14 cellular contexts compared by ENCODE assay signal in genomic region chr2:8580316-8581047, GRCh38.
DNase-seq lines count a peak whose midpoint lies in the region; ATAC-seq and TF ChIP-seq lines count a peak whose summit lies in the region.
"Had no signal": no experiment of that assay in that cellular context is flagged by ENCODE, and none has a peak within 500 bp of the region (broad histone marks: within the 10 kb centered on the region; RNA-seq: fewer than 3 reads in every experiment).

No MANE protein-coding gene starts in this region.

- no peaks in the 10 kb centered on the region for H3K9me3 ChIP-seq in BLaER1
- no peaks in the 10 kb centered on the region for H3K9me3 ChIP-seq in DOHH2 (ENCODE audit: control insufficient read depth, insufficient read depth, low read length)
- H3K9me3 ChIP-seq in CD8-positive, alpha-beta memory T cell (ENCODE audit: low read length) = no peaks in the 10 kb centered on the region
- H3K9me3 ChIP-seq: thyroid gland had no signal

- H4K20me1 ChIP-seq in BLaER1 = no peaks in the 10 kb centered on the region
- no peaks in the 10 kb centered on the region for H4K20me1 ChIP-seq in DOHH2 (ENCODE audit: control insufficient read depth, insufficient read depth, low read depth, low read length)

- H3K9me2 ChIP-seq in DOHH2 (replicated peaks; ENCODE audit: control insufficient read depth, low read length) = no peaks in the 10 kb centered on the region

- no peak for ATAC-seq in HG03439 (IDR thresholded peaks at IDR 0.05; ENCODE audit: unreplicated experiment)

- no peaks in the 10 kb centered on the region for H3K9me3 Mint-ChIP-seq in activated naive CD8-positive, alpha-beta T cell (ENCODE audit: low read depth)
- no peaks in the 10 kb centered on the region for H3K9me3 Mint-ChIP-seq in neural crest cell
- no peaks in the 10 kb centered on the region for H3K9me3 Mint-ChIP-seq in CD8-positive, alpha-beta memory T cell
- H3K9me3 Mint-ChIP-seq: activated naive CD8-positive, alpha-beta T cell treated with anti-CD3 and anti-CD28 coated beads, Interleukin-2, amount 10 ng/mL, durations not matched to agents 7 days and 5 days had no signal

- CTCF ChIA-PET in CD8-positive, alpha-beta memory T cell (lab: Charles Lee) = no interaction called here

- peaks cover 46% of the 10 kb centered on the region for H3F3A ChIP-seq in DOHH2 (ENCODE audit: control insufficient read depth, insufficient read depth)

- DNase-seq in neural crest cell (ENCODE audit: low read depth, low spot score) (no peak), kidney tubule cell (ENCODE audit: low spot score) (no peak), DMS 273 treated with DMSO at 0.1 percent for 48 hours (lab: John Stamatoyannopoulos, UW) (no peak)
- DNase-seq in CD8-positive, alpha-beta memory T cell = no peak
- DNase-seq: activated naive CD8-positive, alpha-beta T cell treated with anti-CD3 and anti-CD28 coated beads, Interleukin-2, amount 10 ng/mL, durations not matched to agents 7 days and 5 days; effector memory CD4-positive, alpha-beta T cell; hypothalamus; NCI-H1436 treated with DMSO at 0.1 percent for 48 hours; thyroid gland had no signal

- peak overlapping the region; percentile 60 for H3K4me3 Mint-ChIP-seq in activated naive CD8-positive, alpha-beta T cell
- H3K4me3 Mint-ChIP-seq in neural crest cell = no peak overlapping the region
- no peak overlapping the region for H3K4me3 Mint-ChIP-seq in CD8-positive, alpha-beta memory T cell
- H3K4me3 Mint-ChIP-seq: activated naive CD8-positive, alpha-beta T cell treated with anti-CD3 and anti-CD28 coated beads, Interleukin-2, amount 10 ng/mL, durations not matched to agents 7 days and 5 days had no signal

- H3K27me3 Mint-ChIP-seq in activated naive CD8-positive, alpha-beta T cell = peaks cover 7% of the 10 kb centered on the region
- peaks cover 4% of the 10 kb centered on the region for H3K27me3 Mint-ChIP-seq in neural crest cell (ENCODE audit: low read depth)
- peaks cover 0 to 2% of the 10 kb centered on the region in 2 donors for H3K27me3 Mint-ChIP-seq in CD8-positive, alpha-beta memory T cell

- TF ChIP-seq CTCF in DOHH2 (IDR thresholded peaks at IDR 0.05; ENCODE audit: low read depth, low read length, poor library complexity, severe bottlenecking) = no peak
- TF ChIP-seq CTCF in neural crest cell (conservative IDR thresholded peaks at IDR 0.05) = no peak

- H3K4me3 ChIP-seq in BLaER1 (0 out of 2 replicates have a peak overlapping the region, but pooled peaks have one; percentile 8), DOHH2 (ENCODE audit: low read length) (peak overlapping the region; percentile 45)
- H3K4me3 ChIP-seq in CD8-positive, alpha-beta memory T cell (ENCODE audit: low read length) = no peak overlapping the region
- H3K4me3 ChIP-seq: cardiac muscle cell, thyroid gland had no signal

- POLR2A ChIA-PET in CD8-positive, alpha-beta memory T cell (lab: Charles Lee) = no interaction called here

- peak overlapping the region; percentile 69 for H3K9ac ChIP-seq in BLaER1

- peak overlapping the region; percentile 86 for H3K27ac ChIP-seq in BLaER1
- peak overlapping the region; percentile 90 for H3K27ac ChIP-seq in DOHH2 (ENCODE audit: low read depth, low read length)
- no peak overlapping the region for H3K27ac ChIP-seq in CD8-positive, alpha-beta memory T cell (ENCODE audit: low read depth, low read length)
- H3K27ac ChIP-seq: cardiac muscle cell, thyroid gland had no signal

- H3K27ac Mint-ChIP-seq in activated naive CD8-positive, alpha-beta T cell = peak overlapping the region; percentile 85
- peak overlapping the region; percentile 57 for H3K27ac Mint-ChIP-seq in neural crest cell (ENCODE audit: unreplicated experiment)
- peak overlapping the region in 3 of 8 donors; percentile 18 to 61 (median 23) for H3K27ac Mint-ChIP-seq in CD8-positive, alpha-beta memory T cell
- H3K27ac Mint-ChIP-seq: activated naive CD8-positive, alpha-beta T cell treated with anti-CD3 and anti-CD28 coated beads, Interleukin-2, amount 10 ng/mL, durations not matched to agents 7 days and 5 days had no signal

- peaks cover 49% of the 10 kb centered on the region for H3K4me1 Mint-ChIP-seq in activated naive CD8-positive, alpha-beta T cell (ENCODE audit: low read depth)
- H3K4me1 Mint-ChIP-seq in neural crest cell = peaks cover 36% of the 10 kb centered on the region
- H3K4me1 Mint-ChIP-seq in CD8-positive, alpha-beta memory T cell = peaks cover 32 to 43% (median 35%) of the 10 kb centered on the region in 3 donors

- H3K27me3 ChIP-seq in BLaER1 = no peaks in the 10 kb centered on the region
- no peaks in the 10 kb centered on the region for H3K27me3 ChIP-seq in DOHH2 (ENCODE audit: control insufficient read depth, low read length)
- no peaks in the 10 kb centered on the region for H3K27me3 ChIP-seq in CD8-positive, alpha-beta memory T cell (ENCODE audit: insufficient read depth, low read length, poor library complexity, severe bottlenecking)
- H3K27me3 ChIP-seq: cardiac muscle cell, thyroid gland had no signal

- H3K4me1 ChIP-seq in BLaER1 (peaks cover 98% of the 10 kb centered on the region), DOHH2 (ENCODE audit: control insufficient read depth, low read length) (peaks cover 97% of the 10 kb centered on the region)
- H3K4me1 ChIP-seq in CD8-positive, alpha-beta memory T cell (ENCODE audit: insufficient read depth, low read length) = peaks cover 27% of the 10 kb centered on the region

- H3K4me2 ChIP-seq in BLaER1 (peak overlapping the region; percentile 97), DOHH2 (ENCODE audit: low read length) (peak overlapping the region; percentile 69)

- H3K36me3 Mint-ChIP-seq in activated naive CD8-positive, alpha-beta T cell = no peaks in the 10 kb centered on the region
- no peaks in the 10 kb centered on the region for H3K36me3 Mint-ChIP-seq in neural crest cell (ENCODE audit: low read depth)
- H3K36me3 Mint-ChIP-seq in CD8-positive, alpha-beta memory T cell = no peaks in the 10 kb centered on the region
- H3K36me3 Mint-ChIP-seq: activated naive CD8-positive, alpha-beta T cell treated with anti-CD3 and anti-CD28 coated beads, Interleukin-2, amount 10 ng/mL, durations not matched to agents 7 days and 5 days had no signal

- H3K36me3 ChIP-seq in BLaER1 (no peaks in the 10 kb centered on the region), DOHH2 (ENCODE audit: control insufficient read depth, low read length) (peaks cover 5% of the 10 kb centered on the region)
- no peaks in the 10 kb centered on the region for H3K36me3 ChIP-seq in CD8-positive, alpha-beta memory T cell (ENCODE audit: insufficient read depth, low read length)
- H3K36me3 ChIP-seq: cardiac muscle cell, thyroid gland had no signal

- peaks cover 6% of the 10 kb centered on the region for H3K79me2 ChIP-seq in DOHH2 (ENCODE audit: control insufficient read depth, low read length)
